ENCODE assay signal across 27 cellular contexts in genomic region chr1:193850745-193851144, GRCh38.
A peak's percentile ranks its signal among the peaks of the same experiment; 100 is the strongest.
DNase-seq lines count a peak whose midpoint lies in the region; ATAC-seq lines count a peak whose summit lies in the region.
"Had no signal": no experiment of that assay in that cellular context is flagged by ENCODE, and none has a peak within 500 bp of the region (broad histone marks: within the 10 kb centered on the region; RNA-seq: fewer than 3 reads in every experiment).

No MANE protein-coding gene starts in this region.

- H3K9me3 Mint-ChIP-seq in activated T-helper 17 cell treated with anti-CD3 and anti-CD28 coated beads, Interleukin-2, amount 50 U/mL, for 72 hours: peaks cover 4% of the 10 kb centered on the region
- H3K9me3 Mint-ChIP-seq: natural killer cell treated with Interleukin-12 subunit alpha and Interleukin-12 subunit beta and Interleukin-15 and Interleukin-18, amount 100 ng/mL, for 72 hours had no signal

- in situ Hi-C loops in SK-MEL-5 (cut with HindIII; ENCODE audit: low pct_unique_long_range_greater_than_20kb, low sequenced_read_pairs) (no loop called here), KBM-7 (cut with MboI; ENCODE audit: low pct_unique_long_range_greater_than_20kb, low sequenced_read_pairs) (no loop called here)

- DNase-seq in M059J (ENCODE audit: low read depth) (peak; percentile 4), NCI-H2081 treated with DMSO at 0.1 percent for 48 hours (lab: John Stamatoyannopoulos, UW) (peak; percentile 21), SK-MEL-5 (ENCODE audit: low read depth, low spot score) (peak; percentile 2), iris pigment epithelial cell (ENCODE audit: low read depth) (peak; percentile 13), LoVo (ENCODE audit: low spot score) (no peak), SKM-1 treated with dmso at 0.1 percent for 144 hours (lab: John Stamatoyannopoulos, UW; ENCODE audit: unreplicated experiment) (no peak), KBM-7 (no peak)
- DNase-seq: activated CD4-positive, alpha-beta T cell treated with anti-CD3 and anti-CD28 coated beads, Interleukin-2, amount 10 ng/mL, durations not matched to agents 24 days and 14 days; activated naive CD4-positive, alpha-beta T cell; activated T-cell treated with anti-CD3 and anti-CD28 coated beads, Interleukin-2, amount 50 U/mL, for 4 hours; adrenal gland; effector CD8-positive, alpha-beta T cell; erythroblast; head of caudate nucleus; kidney; mucosa of descending colon; NCI-H2171 treated with DMSO at 0.1 percent for 48 hours; NCI-H526 treated with DMSO at 0.1 percent for 48 hours; ovary; stimulated activated CD4-positive, alpha-beta T cell treated with anti-CD3 and anti-CD28 coated beads, Interleukin-1b, Interleukin-23, amount 100 ng/mL, for 48 hours; stimulated activated CD8-positive, alpha-beta memory T cell treated with anti-CD3 and anti-CD28 coated beads, Interleukin-4, amount 100 ng/mL, for 48 hours; stomach; T-helper 9 cell; thyroid gland had no signal

- no peak overlapping the region for H3K27ac Mint-ChIP-seq in activated T-helper 17 cell treated with anti-CD3 and anti-CD28 coated beads, Interleukin-2, amount 50 U/mL, for 72 hours
- H3K27ac Mint-ChIP-seq: activated CD4-positive, alpha-beta T cell treated with anti-CD3 and anti-CD28 coated beads, Interleukin-2, amount 10 ng/mL, durations not matched to agents 24 days and 14 days; IgD-negative memory B cell; natural killer cell treated with Interleukin-12 subunit alpha and Interleukin-12 subunit beta and Interleukin-15 and Interleukin-18, amount 100 ng/mL, for 72 hours had no signal

- ATAC-seq in activated T-helper 17 cell treated with anti-CD3 and anti-CD28 coated beads, Interleukin-2, amount 50 U/mL, for 72 hours (replicated peaks): no peak
- ATAC-seq: activated T-cell treated with anti-CD3 and anti-CD28 coated beads, Interleukin-2, amount 50 U/mL, for 4 hours; mucosa of descending colon; natural killer cell treated with Interleukin-12 subunit alpha and Interleukin-12 subunit beta and Interleukin-15 and Interleukin-18, amount 100 ng/mL, for 72 hours had no signal

- peaks cover 4% of the 10 kb centered on the region for H3K4me1 Mint-ChIP-seq in activated T-helper 17 cell treated with anti-CD3 and anti-CD28 coated beads, Interleukin-2, amount 50 U/mL, for 72 hours
- H3K4me1 Mint-ChIP-seq: IgD-negative memory B cell had no signal

- H3K27me3 Mint-ChIP-seq in activated T-helper 17 cell treated with anti-CD3 and anti-CD28 coated beads, Interleukin-2, amount 50 U/mL, for 72 hours: no peaks in the 10 kb centered on the region
- H3K27me3 Mint-ChIP-seq: activated CD4-positive, alpha-beta T cell treated with anti-CD3 and anti-CD28 coated beads, Interleukin-2, amount 10 ng/mL, durations not matched to agents 24 days and 14 days; IgD-negative memory B cell had no signal

- no peak overlapping the region for H3K4me3 Mint-ChIP-seq in activated T-helper 17 cell treated with anti-CD3 and anti-CD28 coated beads, Interleukin-2, amount 50 U/mL, for 72 hours
- H3K4me3 Mint-ChIP-seq: activated CD4-positive, alpha-beta T cell treated with anti-CD3 and anti-CD28 coated beads, Interleukin-2, amount 10 ng/mL, durations not matched to agents 24 days and 14 days; activated T-cell treated with anti-CD3 and anti-CD28 coated beads, Interleukin-2, amount 50 U/mL, for 4 hours; IgD-negative memory B cell; natural killer cell treated with Interleukin-12 subunit alpha and Interleukin-12 subunit beta and Interleukin-15 and Interleukin-18, amount 100 ng/mL, for 72 hours had no signal

- no peaks in the 10 kb centered on the region for H3K36me3 Mint-ChIP-seq in activated T-helper 17 cell treated with anti-CD3 and anti-CD28 coated beads, Interleukin-2, amount 50 U/mL, for 72 hours (ENCODE audit: low read depth)
- H3K36me3 Mint-ChIP-seq: IgD-negative memory B cell; natural killer cell treated with Interleukin-12 subunit alpha and Interleukin-12 subunit beta and Interleukin-15 and Interleukin-18, amount 100 ng/mL, for 72 hours had no signal

Comparison
In these comparisons a context has a peak if more than half of its experiments do, and no peak if none do; other contexts are left out.
1. DNase-seq: peak in M059J (single experiment), NCI-H2081 treated with DMSO at 0.1 percent for 48 hours (single experiment), SK-MEL-5 (single experiment) and iris pigment epithelial cell (single experiment); none in LoVo (single experiment), SKM-1 treated with dmso at 0.1 percent for 144 hours (single experiment) and KBM-7 (single experiment).